9 cellular contexts compared by ENCODE assay signal in the genomic region with DNA sequence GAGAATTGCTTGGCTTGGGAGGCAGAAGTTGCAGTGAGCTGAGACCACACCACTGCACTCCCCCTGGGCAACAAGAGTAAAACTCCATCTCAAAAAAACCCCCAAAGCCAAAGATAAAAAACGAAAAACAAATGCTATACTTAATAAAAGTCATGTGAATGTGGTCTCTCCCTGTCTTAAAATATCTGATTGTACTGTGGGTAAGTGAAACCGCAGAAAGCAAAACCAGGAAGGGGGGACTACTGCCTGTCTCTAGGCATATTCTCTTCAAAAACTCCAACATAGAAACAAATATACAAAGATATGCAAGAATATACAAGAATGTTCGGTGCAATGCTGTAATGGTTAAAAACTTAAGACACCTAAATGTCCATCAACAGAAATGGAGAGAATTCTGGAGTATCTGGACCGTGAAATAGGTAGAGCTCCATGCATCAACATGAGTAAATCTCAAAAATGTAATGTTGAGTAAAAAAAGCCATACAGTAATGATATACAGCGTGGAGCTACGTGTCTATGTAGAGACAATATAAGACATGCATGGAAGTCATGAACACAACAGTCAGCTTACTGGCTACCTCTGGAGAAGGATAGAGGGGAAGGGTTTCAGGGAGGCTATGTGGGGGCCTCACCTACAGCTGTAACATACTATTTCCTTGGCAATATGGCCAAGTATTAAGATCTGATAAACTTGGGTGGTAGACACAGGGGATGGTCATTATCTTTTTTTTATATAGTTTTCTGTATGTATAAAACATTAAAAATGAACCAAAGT.
DNase-seq lines count a peak whose midpoint lies in the region; ATAC-seq and TF ChIP-seq lines count a peak whose summit lies in the region.
"Had no signal": no experiment of that assay in that cellular context is flagged by ENCODE, and none has a peak within 500 bp of the region (broad histone marks: within the 10 kb centered on the region; RNA-seq: fewer than 3 reads in every experiment).

No MANE protein-coding gene starts in this region.

- H3K79me2 ChIP-seq in SU-DHL-6 (ENCODE audit: insufficient read depth, low read length), result peaks cover 74% of the 10 kb centered on the region

- CTCF ChIA-PET in HEK293 (lab: Yijun Ruan, JAX), result interaction anchor here (0.6 to 0.8 kb wide), 2 partner anchors 65 to 368 kb away, joined by 3 read pairs; no protein-coding TSS in a partner anchor

- H2AFZ ChIP-seq in SU-DHL-6 (ENCODE audit: low read depth, low read length, severe bottlenecking), result no peak overlapping the region

- H3K27ac ChIP-seq in HEK293 (ENCODE audit: extremely low read depth, low read depth, low read length) (no peak overlapping the region), SU-DHL-6 (ENCODE audit: low read depth, low read length) (peak overlapping the region; percentile 59)

- H3K36me3 ChIP-seq in HEK293 (ENCODE audit: control insufficient read depth in 2 of 2, insufficient read depth in 1 of 2, low read length in 2 of 2) (peaks cover 9 to 35% of the 10 kb centered on the region in 2 experiments; a peak in 2 of 3 replicates), SU-DHL-6 (ENCODE audit: low read length) (peaks cover 18% of the 10 kb centered on the region)

- H3K9me2 ChIP-seq in SU-DHL-6 (replicated peaks; ENCODE audit: insufficient read depth, low read length), result no peaks in the 10 kb centered on the region

- peaks cover 6% of the 10 kb centered on the region; the same call in 1 of the 2 replicates for H4K20me1 ChIP-seq in SU-DHL-6 (ENCODE audit: low read depth, low read length)

- no peak for DNase-seq in fibroblast of mammary gland (ENCODE audit: low read depth)
- DNase-seq in skeletal muscle cell (ENCODE audit: low read depth), result no peak
- no peak for DNase-seq in HPDE6-E6E7 (ENCODE audit: extremely low spot score)
- no peak for DNase-seq in NCI-H146 treated with DMSO at 0.1 percent for 48 hours (lab: John Stamatoyannopoulos, UW; ENCODE audit: unreplicated experiment)
- DNase-seq: NK-92 treated with Interleukin-12 subunit alpha and Interleukin-12 subunit beta, amount 100 ng/mL, for 24 hours had no signal

- H3K9me3 ChIP-seq in HEK293 (ENCODE audit: control insufficient read depth, insufficient read depth, low read depth, low read length) (no peaks in the 10 kb centered on the region), SU-DHL-6 (ENCODE audit: insufficient read depth, low read length) (peaks cover 9% of the 10 kb centered on the region; the same call in 1 of the 2 replicates)

- no peak for TF ChIP-seq CTCF in HEK293 (tag by site-specific recombination; IDR thresholded peaks at IDR 0.05)
- no peak for TF ChIP-seq CTCF in SU-DHL-6 (IDR thresholded peaks at IDR 0.05; ENCODE audit: insufficient read depth, low read length, poor library complexity, severe bottlenecking)
- no peak for TF ChIP-seq CTCF in fibroblast of mammary gland (conservative IDR thresholded peaks at IDR 0.05; ENCODE audit: control insufficient read depth, insufficient read depth, low read depth, low read length)

- H3K4me3 ChIP-seq in HEK293 (ENCODE audit: low read depth, low read length), result peak overlapping the region; percentile 93
- peak overlapping the region; percentile 82 for H3K4me3 ChIP-seq in SU-DHL-6 (ENCODE audit: insufficient read depth, low read length, poor library complexity, severe bottlenecking)
- H3K4me3 ChIP-seq in fibroblast of mammary gland (ENCODE audit: control insufficient read depth, low read depth, low read length), result peak overlapping the region; percentile 99
- peak overlapping the region; percentile 98 for H3K4me3 ChIP-seq in skeletal muscle cell (ENCODE audit: low read depth, low read length)

- H3K4me1 ChIP-seq in HEK293 (ENCODE audit: control insufficient read depth, insufficient read depth, low read length), result no peaks in the 10 kb centered on the region

- POLR2A ChIA-PET in HEK293 (lab: Yijun Ruan, JAX), result no interaction called here

- H3K4me2 ChIP-seq in SU-DHL-6 (ENCODE audit: low read depth, low read length, poor library complexity, severe bottlenecking), result peak overlapping the region; percentile 89

- H3K27me3 ChIP-seq in SU-DHL-6 (ENCODE audit: low read length), result no peaks in the 10 kb centered on the region

- peak overlapping the region; percentile 77 for H3K9ac ChIP-seq in SU-DHL-6 (ENCODE audit: low read length)

- peaks cover 26% of the 10 kb centered on the region for H3F3A ChIP-seq in SU-DHL-6 (ENCODE audit: insufficient read depth)

- ATAC-seq in HG03039 (IDR thresholded peaks at IDR 0.05; ENCODE audit: unreplicated experiment) (no peak), HG03045 (IDR thresholded peaks at IDR 0.05; ENCODE audit: unreplicated experiment) (no peak)

TF ChIP-seq in HEK293, 187 proteins besides CTCF, POLR2A, EP300 and RAD21 (continues in another document):
- TF ChIP-seq ZNF391 (tag by site-specific recombination; IDR thresholded peaks at IDR 0.05; ENCODE audit: borderline replicate concordance, low read depth) (no peak), ZNF350 (tag by site-specific recombination; IDR thresholded peaks at IDR 0.05) (no peak), ZXDB (tag by site-specific recombination; IDR thresholded peaks at IDR 0.05) (no peak), ZNF302 (tag by site-specific recombination; IDR thresholded peaks at IDR 0.05; ENCODE audit: low read depth) (no peak), ZNF280D (tag by site-specific recombination; IDR thresholded peaks at IDR 0.05) (no peak), ZNF148 (tag by site-specific recombination; IDR thresholded peaks at IDR 0.05; ENCODE audit: borderline replicate concordance) (no peak), KLF1 (tag by site-specific recombination; IDR thresholded peaks at IDR 0.05) (no peak), ZNF768 (tag by site-specific recombination; IDR thresholded peaks at IDR 0.05) (no peak), WT1 (tag by site-specific recombination; IDR thresholded peaks at IDR 0.05) (no peak), ZBTB1 (tag by site-specific recombination; IDR thresholded peaks at IDR 0.05) (no peak)
